1 cellular context compared by ENCODE assay signal in genomic region chr18:34591920-34592444, GRCh38.
TF ChIP-seq lines count a peak whose summit lies in the region.

No MANE protein-coding gene starts in this region.

TF ChIP-seq in GM23338, 12 proteins besides CTCF, POLR2A, EP300 and RAD21 (continued from another document):
- TF ChIP-seq ZNF462 (CRISPR knock-in tag; IDR thresholded peaks at IDR 0.05) (no peak), NANOG (IDR thresholded peaks at IDR 0.05; ENCODE audit: borderline replicate concordance) (no peak), STAT1 (IDR thresholded peaks at IDR 0.05; ENCODE audit: unreplicated experiment) (no peak), ETS1 (IDR thresholded peaks at IDR 0.05) (no peak), ZNF331 (CRISPR knock-in tag; IDR thresholded peaks at IDR 0.05; ENCODE audit: low read depth) (no peak)
